In the genomic region with DNA sequence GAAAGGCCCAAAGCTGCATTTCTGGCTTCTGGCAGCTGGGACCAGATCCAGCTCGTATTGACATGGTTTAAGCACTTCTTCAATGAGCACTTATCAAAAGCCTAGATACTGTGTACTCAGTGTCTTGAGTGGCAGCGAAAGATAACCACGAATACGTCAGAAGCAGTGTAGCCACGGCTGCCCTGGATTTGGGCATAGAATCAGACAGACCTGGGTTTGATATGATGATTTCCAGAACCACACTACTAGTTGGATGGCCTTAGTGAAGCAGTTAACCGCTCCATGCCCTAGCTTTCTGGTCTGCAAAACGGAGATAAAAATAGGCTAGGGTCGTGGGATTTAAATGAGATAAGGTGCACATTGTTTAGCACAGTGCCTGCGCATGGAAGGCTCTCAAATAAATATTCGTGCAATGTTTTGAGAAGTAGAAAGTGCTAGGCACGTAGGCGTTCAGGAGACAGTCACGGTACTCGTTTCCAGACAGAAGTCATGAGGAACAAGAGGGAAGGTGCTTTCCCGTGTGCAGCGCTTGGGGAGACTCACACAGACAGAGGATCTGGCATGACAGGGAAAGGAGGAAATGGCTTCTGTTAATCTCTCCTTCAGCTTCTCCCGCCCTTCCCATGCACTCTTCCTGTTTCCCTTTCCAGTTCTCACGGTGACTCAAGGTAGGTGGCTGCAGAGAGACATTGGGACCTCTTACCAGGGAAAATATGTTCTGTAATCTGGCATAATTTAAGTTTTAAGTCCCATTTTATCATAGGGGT, we compare ENCODE assay signal across 7 cellular contexts.
DNase-seq lines count a peak whose midpoint lies in the region; ATAC-seq and TF ChIP-seq lines count a peak whose summit lies in the region.

No MANE protein-coding gene starts in this region.

- H3K36me3 ChIP-seq in fibroblast of lung (ENCODE audit: control insufficient read depth, insufficient read depth, low read length): no peaks in the 10 kb centered on the region
- H3K36me3 ChIP-seq in ovary: no peaks in the 10 kb centered on the region

- H3K9ac ChIP-seq in fibroblast of lung (ENCODE audit: insufficient read depth, low read length): peak overlapping the region; percentile 89

- peaks cover 19% of the 10 kb centered on the region for H3K4me1 ChIP-seq in fibroblast of lung (ENCODE audit: control insufficient read depth, extremely low read depth, insufficient read depth, low read length)
- H3K4me1 ChIP-seq in ovary (ENCODE audit: insufficient read depth): peaks cover 6% of the 10 kb centered on the region

- H3K9me3 ChIP-seq in fibroblast of lung (ENCODE audit: control insufficient read depth, insufficient read depth, low read depth, low read length): no peaks in the 10 kb centered on the region
- H3K9me3 ChIP-seq in ovary: no peaks in the 10 kb centered on the region

- TF ChIP-seq CTCF in fibroblast of lung (conservative IDR thresholded peaks at IDR 0.05 in 1 of 2, IDR thresholded peaks at IDR 0.05 in 1 of 2; ENCODE audit: low read depth in 1 of 2, low read length in 2 of 2) (no peak), ovary (IDR thresholded peaks at IDR 0.05) (no peak)

- 5 to 14% (median 8%) methylated on average over 18 of the region's 18 CpGs for WGBS in ovary, 3 donors

- H3K4me2 ChIP-seq in fibroblast of lung (ENCODE audit: extremely low read depth, insufficient read depth, low read length): peak overlapping the region; percentile 91

- no peaks in the 10 kb centered on the region for H4K20me1 ChIP-seq in fibroblast of lung (ENCODE audit: control insufficient read depth, extremely low read depth, insufficient read depth, low read length)

- intact Hi-C loops in ovary (cut with DNase I): loop anchor here (2.0 to 10.0 kb wide), 9 partner anchors 39 to 935 kb away; partner anchors contain the start of genes LEKR1 (in 2 of the 4), SSR3 (in 1 of the 4) and TIPARP (in 1 of the 4)

- in situ Hi-C loops in ACHN (cut with HindIII; ENCODE audit: low pct_ligation_motif_present, low pct_unique_long_range_greater_than_20kb, low sequenced_read_pairs): no loop called here

- H2AFZ ChIP-seq in fibroblast of lung (ENCODE audit: low read length): peak overlapping the region; percentile 73

- H3K79me2 ChIP-seq in fibroblast of lung (ENCODE audit: control insufficient read depth, insufficient read depth, low read length): no peaks in the 10 kb centered on the region

- ATAC-seq in GM19035 (IDR thresholded peaks at IDR 0.05; ENCODE audit: unreplicated experiment): peak; percentile 23
- peak; percentile 13 for ATAC-seq in HG03139 (IDR thresholded peaks at IDR 0.05; ENCODE audit: unreplicated experiment)

- H3K27ac ChIP-seq in fibroblast of lung (ENCODE audit: insufficient read depth, low read length) (peak overlapping the region; percentile 96), ovary (peak overlapping the region; percentile 86 to 97)

- peak; percentile 28 to 34 for DNase-seq in activated CD4-positive, alpha-beta T cell treated with anti-CD3 and anti-CD28 coated beads for 4 hours
- DNase-seq in fibroblast of lung (ENCODE audit: low read depth in 2 of 2): no peak
- DNase-seq in ovary: peak in 3 of 5 donors; percentile 33 to 39 (median 33)
- no peak for DNase-seq in cerebellum (ENCODE audit: low spot score)
- DNase-seq in ACHN: no peak

- peak overlapping the region in 2 of 4 experiments; percentile 5 to 64 for H3K4me3 ChIP-seq in fibroblast of lung (replicated peaks in 1 of 4; ENCODE audit: control extremely low read depth in 1 of 4, insufficient read depth in 1 of 4, low read depth in 3 of 4, low read length in 4 of 4)
- peak overlapping the region; percentile 48 for H3K4me3 ChIP-seq in ovary

- no peak for TF ChIP-seq EP300 in ovary (IDR thresholded peaks at IDR 0.05)

- no peak for TF ChIP-seq POLR2A in ovary (IDR thresholded peaks at IDR 0.05)

- H3K27me3 ChIP-seq in fibroblast of lung (ENCODE audit: control insufficient read depth, insufficient read depth, low read length) (no peaks in the 10 kb centered on the region), ovary (no peaks in the 10 kb centered on the region)

Comparison
In these comparisons a context has a peak if more than half of its experiments do, and no peak if none do; other contexts are left out.
1. DNase-seq: peak in activated CD4-positive, alpha-beta T cell treated with anti-CD3 and anti-CD28 coated beads for 4 hours (2 of 2) and ovary (3 of 5); none in fibroblast of lung (0 of 2), cerebellum (single experiment) and ACHN (single experiment).